In genomic region chr19:4018775-4019504, GRCh38 we compare ENCODE assay signal across 26 cellular contexts. TPM values are rescaled to one million over a fixed set of nuclear protein-coding genes. Genes with fewer than 3 reads are reported as not detected.
DNase-seq lines count a peak whose midpoint lies in the region; ATAC-seq, FAIRE-seq and TF ChIP-seq lines count a peak whose summit lies in the region.
"Had no signal": no experiment of that assay in that cellular context is flagged by ENCODE, and none has a peak within 500 bp of the region (broad histone marks: within the 10 kb centered on the region; RNA-seq: fewer than 3 reads in every experiment).

No MANE protein-coding gene starts in this region.

- FAIRE-seq in kidney (lab: Jason Lieb, UNC) = no peak
- no peak for FAIRE-seq in H54 (lab: Jason Lieb, UNC)
- FAIRE-seq: frontal cortex, H1 had no signal

- H3K36me3 Mint-ChIP-seq in WTC11 = peaks cover 10% of the 10 kb centered on the region
- peaks cover 25% of the 10 kb centered on the region for H3K36me3 Mint-ChIP-seq in stimulated activated effector memory CD8-positive, alpha-beta T cell treated with anti-CD3 and anti-CD28 coated beads, Interleukin-12 subunit alpha, Interleukin-12 subunit beta, amount 100 ng/mL, for 72 hours
- H3K36me3 Mint-ChIP-seq: natural killer cell treated with Interleukin-12 subunit alpha and Interleukin-12 subunit beta and Interleukin-15 and Interleukin-18, amount 100 ng/mL, for 72 hours had no signal

- H3K4me3 ChIP-seq in kidney (ENCODE audit: low read length in 2 of 2) = no peak overlapping the region
- H3K4me3 ChIP-seq: colonic mucosa, esophagus squamous epithelium, right lobe of liver had no signal

- intact Hi-C loops in kidney (cut with DNase I) = no loop called here

- POLR2A ChIA-PET in WTC11 (lab: Charles Lee) = no interaction called here

- no peak overlapping the region for H3K4me3 Mint-ChIP-seq in WTC11
- no peak overlapping the region for H3K4me3 Mint-ChIP-seq in stimulated activated effector memory CD8-positive, alpha-beta T cell treated with anti-CD3 and anti-CD28 coated beads, Interleukin-12 subunit alpha, Interleukin-12 subunit beta, amount 100 ng/mL, for 72 hours
- H3K4me3 Mint-ChIP-seq: activated CD4-positive, alpha-beta memory T cell treated with anti-CD3 and anti-CD28 coated beads for 36 hours; activated naive CD8-positive, alpha-beta T cell treated with anti-CD3 and anti-CD28 coated beads, Interleukin-2, amount 50 U/mL, for 24 hours; endodermal cell; immature natural killer cell; natural killer cell treated with Interleukin-12 subunit alpha and Interleukin-12 subunit beta and Interleukin-15 and Interleukin-18, amount 100 ng/mL, for 72 hours had no signal

- peaks cover 16 to 30% of the 10 kb centered on the region in 2 donors for H3K4me1 ChIP-seq in kidney (ENCODE audit: control insufficient read depth in 1 of 2, insufficient read depth in 1 of 2, low read depth in 1 of 2, low read length in 2 of 2)

- 0 out of 2 replicates have a peak, but pooled peaks cover 3% of the 10 kb centered on the region for H3K4me1 Mint-ChIP-seq in WTC11
- peaks cover 7% of the 10 kb centered on the region for H3K4me1 Mint-ChIP-seq in stimulated activated effector memory CD8-positive, alpha-beta T cell treated with anti-CD3 and anti-CD28 coated beads, Interleukin-12 subunit alpha, Interleukin-12 subunit beta, amount 100 ng/mL, for 72 hours
- H3K4me1 Mint-ChIP-seq: endodermal cell had no signal

- no peak overlapping the region for H3K27ac ChIP-seq in kidney (ENCODE audit: low read depth in 2 of 2, low read length in 2 of 2)
- H3K27ac ChIP-seq: colonic mucosa, right lobe of liver had no signal

- no peaks in the 10 kb centered on the region for H3K9me3 Mint-ChIP-seq in WTC11
- H3K9me3 Mint-ChIP-seq in stimulated activated effector memory CD8-positive, alpha-beta T cell treated with anti-CD3 and anti-CD28 coated beads, Interleukin-12 subunit alpha, Interleukin-12 subunit beta, amount 100 ng/mL, for 72 hours = no peaks in the 10 kb centered on the region
- H3K9me3 Mint-ChIP-seq: immature natural killer cell; natural killer cell treated with Interleukin-12 subunit alpha and Interleukin-12 subunit beta and Interleukin-15 and Interleukin-18, amount 100 ng/mL, for 72 hours had no signal

- ATAC-seq in WTC11 = no peak
- no peak for ATAC-seq in stimulated activated effector memory CD8-positive, alpha-beta T cell treated with anti-CD3 and anti-CD28 coated beads, Interleukin-12 subunit alpha, Interleukin-12 subunit beta, amount 100 ng/mL, for 72 hours
- ATAC-seq in HG03432 (IDR thresholded peaks at IDR 0.05; ENCODE audit: unreplicated experiment) = no peak
- no peak for ATAC-seq in HG03565 (IDR thresholded peaks at IDR 0.05; ENCODE audit: unreplicated experiment)
- ATAC-seq: activated naive CD8-positive, alpha-beta T cell treated with anti-CD3 and anti-CD28 coated beads, Interleukin-2, amount 50 U/mL, for 24 hours; Right ventricle myocardium inferior; stimulated activated naive CD8-positive, alpha-beta T cell treated with anti-CD3 and anti-CD28 coated beads, Interleukin-15, Interleukin-2, amounts not matched to agents 100 U/mL and 50 U/mL, for 24 hours had no signal

- CTCF ChIA-PET in WTC11 (lab: Charles Lee) = no interaction called here

- DNase-seq in AG20443 (ENCODE audit: low spot score) (peak; percentile 4), WTC11 (ENCODE audit: low spot score) (no peak), kidney (peak; percentile 58), H54 (ENCODE audit: insufficient read length, low spot score) (no peak)
- no peak for DNase-seq in stimulated activated effector memory CD8-positive, alpha-beta T cell treated with anti-CD3 and anti-CD28 coated beads, Interleukin-12 subunit alpha, Interleukin-12 subunit beta, amount 100 ng/mL, for 72 hours (ENCODE audit: low spot score in 2 of 2)
- DNase-seq in activated T-cell treated with anti-CD3 and anti-CD28 coated beads, Interleukin-2, amount 50 U/mL, for 48 hours = no peak
- DNase-seq: activated CD4-positive, alpha-beta memory T cell treated with anti-CD3 and anti-CD28 coated beads for 36 hours; activated effector memory CD4-positive, alpha-beta T cell treated with anti-CD3 and anti-CD28 coated beads, Interleukin-2, amount 50 U/mL, for 16 hours; activated naive CD8-positive, alpha-beta T cell treated with anti-CD3 and anti-CD28 coated beads, Interleukin-2, amount 50 U/mL, for 24 hours; colonic mucosa; endodermal cell; esophagus squamous epithelium; immature natural killer cell; NCI-H2081 treated with DMSO at 0.1 percent for 48 hours; NCI-H446; OCI-M1; stimulated activated CD4-positive, alpha-beta T cell treated with anti-CD3 and anti-CD28 coated beads, Interleukin-4, amount 100 ng/mL, for 4 hours; stimulated activated naive CD8-positive, alpha-beta T cell treated with anti-CD3 and anti-CD28 coated beads, Interleukin-15, Interleukin-2, amounts not matched to agents 100 U/mL and 50 U/mL, for 24 hours; T1000 had no signal

- no peaks in the 10 kb centered on the region for H3K27me3 Mint-ChIP-seq in WTC11 (ENCODE audit: low read depth)
- H3K27me3 Mint-ChIP-seq: activated CD4-positive, alpha-beta memory T cell treated with anti-CD3 and anti-CD28 coated beads for 36 hours; activated naive CD8-positive, alpha-beta T cell treated with anti-CD3 and anti-CD28 coated beads, Interleukin-2, amount 50 U/mL, for 24 hours; natural killer cell treated with Interleukin-12 subunit alpha and Interleukin-12 subunit beta and Interleukin-15 and Interleukin-18, amount 100 ng/mL, for 72 hours had no signal

- peaks cover 0 to 10% of the 10 kb centered on the region in 2 donors for H3K36me3 ChIP-seq in kidney (ENCODE audit: control insufficient read depth in 1 of 2, insufficient read depth in 2 of 2, low read length in 2 of 2)
- H3K36me3 ChIP-seq: colonic mucosa had no signal

- no peaks in the 10 kb centered on the region for H3K9me3 ChIP-seq in kidney (ENCODE audit: control insufficient read depth in 1 of 2, low read length in 2 of 2)
- H3K9me3 ChIP-seq: colonic mucosa, esophagus squamous epithelium, right lobe of liver had no signal

- no peak for TF ChIP-seq POLR2A in H54 (IDR thresholded peaks at IDR 0.05; ENCODE audit: low read depth, low read length)

- H3K27ac Mint-ChIP-seq in WTC11 = peak overlapping the region; percentile 42; the same call in 1 of the 2 replicates
- peak overlapping the region; percentile 86 for H3K27ac Mint-ChIP-seq in stimulated activated effector memory CD8-positive, alpha-beta T cell treated with anti-CD3 and anti-CD28 coated beads, Interleukin-12 subunit alpha, Interleukin-12 subunit beta, amount 100 ng/mL, for 72 hours
- H3K27ac Mint-ChIP-seq: activated CD4-positive, alpha-beta memory T cell treated with anti-CD3 and anti-CD28 coated beads for 36 hours; activated naive CD8-positive, alpha-beta T cell treated with anti-CD3 and anti-CD28 coated beads, Interleukin-2, amount 50 U/mL, for 24 hours; endodermal cell had no signal

- TF ChIP-seq CTCF in WTC11 (IDR thresholded peaks at IDR 0.05) (no peak), kidney (IDR thresholded peaks at IDR 0.05; ENCODE audit: borderline replicate concordance, extremely low read depth, insufficient read depth) (no peak)

- H3K9ac ChIP-seq in kidney (ENCODE audit: low read length in 2 of 2) = no peak overlapping the region

TF ChIP-seq in WTC11, 78 proteins besides CTCF, POLR2A, EP300 and RAD21 (continues in another document):
- TF ChIP-seq EMX1 (CRISPR knock-in tag; IDR thresholded peaks at IDR 0.05) (no peak), ZSCAN18 (CRISPR knock-in tag; IDR thresholded peaks at IDR 0.05) (no peak), MAX (CRISPR knock-in tag; IDR thresholded peaks at IDR 0.05) (no peak), PRRX2 (CRISPR knock-in tag; IDR thresholded peaks at IDR 0.05) (no peak), ZBTB21 (CRISPR knock-in tag; IDR thresholded peaks at IDR 0.05; ENCODE audit: borderline replicate concordance) (no peak), JAZF1 (CRISPR knock-in tag; IDR thresholded peaks at IDR 0.05) (no peak), USF1 (CRISPR knock-in tag; IDR thresholded peaks at IDR 0.05) (no peak), ZNF138 (CRISPR knock-in tag; conservative IDR thresholded peaks at IDR 0.05) (no peak), FOXK1 (CRISPR knock-in tag; IDR thresholded peaks at IDR 0.05) (no peak)

RNA-seq across cellular contexts. Expression of gene PIAS4, which starts 11.4 kb away (rescaled TPM):
- total RNA-seq in WTC11 (2021) (45.5 to 46.0 TPM (median 45.9 TPM) in 3 replicates), kidney (25.0 TPM)
- 9.8 TPM for polyA plus RNA-seq in kidney (ENCODE audit: insufficient read depth, low read depth, low replicate concordance)

RNA-seq across cellular contexts. Expression of gene EEF2, which starts 33.7 kb away (rescaled TPM):
- total RNA-seq in WTC11 (2021) (3,572 to 3,864 TPM (median 3,852 TPM) in 3 replicates), kidney (1,813 TPM)
- polyA plus RNA-seq in kidney (ENCODE audit: insufficient read depth, low read depth, low replicate concordance) = 1,520 TPM

RNA-seq across cellular contexts. Expression of gene ZBTB7A, which starts 47.8 kb away (rescaled TPM):
- total RNA-seq in WTC11 (2021) (22.8 to 27.9 TPM (median 24.6 TPM) in 3 replicates), kidney (53.2 TPM)
- 8.9 TPM for polyA plus RNA-seq in kidney (ENCODE audit: insufficient read depth, low read depth, low replicate concordance)

RNA-seq across cellular contexts. Expression of gene DAPK3, which starts 48.0 kb away (rescaled TPM):
- total RNA-seq in WTC11 (2021) (61.5 to 73.5 TPM (median 68.4 TPM) in 3 replicates), kidney (54.6 TPM)
- polyA plus RNA-seq in kidney (ENCODE audit: insufficient read depth, low read depth, low replicate concordance) = 30.6 TPM

Comparison
In these comparisons a context has a peak if more than half of its experiments do, and no peak if none do; other contexts are left out.
1. DNase-seq: peak in AG20443 (single experiment) and kidney (single experiment); none in WTC11 (single experiment), stimulated activated effector memory CD8-positive, alpha-beta T cell treated with anti-CD3 and anti-CD28 coated beads, Interleukin-12 subunit alpha, Interleukin-12 subunit beta, amount 100 ng/mL, for 72 hours (0 of 2), activated T-cell treated with anti-CD3 and anti-CD28 coated beads, Interleukin-2, amount 50 U/mL, for 48 hours (0 of 2) and H54 (single experiment).